ENCODE assay signal across 1 cellular context in the genomic region with DNA sequence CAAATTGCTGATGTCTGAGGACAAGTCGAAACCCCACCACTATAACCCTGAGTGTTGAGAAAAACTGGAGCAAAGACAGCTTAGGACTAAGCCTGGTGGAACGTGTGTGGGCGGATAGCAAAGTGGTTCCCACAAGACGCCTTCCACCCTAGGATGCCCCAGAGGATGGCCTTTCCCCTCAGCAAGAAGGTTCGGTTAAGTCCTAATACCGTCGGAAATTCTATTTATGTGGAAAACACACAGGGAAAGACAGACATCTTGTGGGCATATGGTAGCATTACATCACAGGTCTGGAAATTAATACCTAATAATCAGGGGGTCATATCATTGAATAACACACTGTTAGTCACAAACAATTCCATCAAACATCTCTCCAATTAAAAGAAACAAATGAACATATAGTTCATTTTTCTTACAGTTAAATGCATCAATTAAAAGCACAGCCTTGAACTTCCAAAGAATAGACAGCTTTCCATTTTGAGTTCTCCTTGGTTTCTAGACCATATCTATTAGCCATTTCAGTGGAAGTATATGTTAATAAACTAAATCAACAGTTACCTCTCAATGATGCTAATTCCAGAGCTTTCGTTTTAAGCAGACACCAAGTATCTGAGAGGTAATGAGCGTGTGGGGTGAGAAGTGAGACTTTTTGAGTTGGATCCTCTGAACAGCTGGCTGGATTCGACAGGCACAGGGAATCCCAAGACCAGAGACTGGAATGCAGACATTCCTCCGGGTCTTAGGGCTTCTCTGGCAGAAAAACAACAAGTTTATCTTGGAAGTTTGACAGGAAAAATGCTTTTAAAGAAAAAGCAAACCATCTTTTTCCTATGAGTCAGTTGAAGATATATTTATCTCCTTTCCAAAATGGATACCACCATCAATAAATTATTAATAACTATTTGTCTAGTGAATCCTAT.
TF ChIP-seq lines count a peak whose summit lies in the region.

No MANE protein-coding gene starts in this region.

TF ChIP-seq in HEK293T, 16 proteins besides CTCF, POLR2A, EP300 and RAD21 (continued from another document):
- TF ChIP-seq FOXK2 (IDR thresholded peaks at IDR 0.05): no peak
- TF ChIP-seq L3MBTL2 (conservative IDR thresholded peaks at IDR 0.05): no peak
- no peak for TF ChIP-seq BHLHE40 (IDR thresholded peaks at IDR 0.05; ENCODE audit: borderline replicate concordance)
